In the genomic region with DNA sequence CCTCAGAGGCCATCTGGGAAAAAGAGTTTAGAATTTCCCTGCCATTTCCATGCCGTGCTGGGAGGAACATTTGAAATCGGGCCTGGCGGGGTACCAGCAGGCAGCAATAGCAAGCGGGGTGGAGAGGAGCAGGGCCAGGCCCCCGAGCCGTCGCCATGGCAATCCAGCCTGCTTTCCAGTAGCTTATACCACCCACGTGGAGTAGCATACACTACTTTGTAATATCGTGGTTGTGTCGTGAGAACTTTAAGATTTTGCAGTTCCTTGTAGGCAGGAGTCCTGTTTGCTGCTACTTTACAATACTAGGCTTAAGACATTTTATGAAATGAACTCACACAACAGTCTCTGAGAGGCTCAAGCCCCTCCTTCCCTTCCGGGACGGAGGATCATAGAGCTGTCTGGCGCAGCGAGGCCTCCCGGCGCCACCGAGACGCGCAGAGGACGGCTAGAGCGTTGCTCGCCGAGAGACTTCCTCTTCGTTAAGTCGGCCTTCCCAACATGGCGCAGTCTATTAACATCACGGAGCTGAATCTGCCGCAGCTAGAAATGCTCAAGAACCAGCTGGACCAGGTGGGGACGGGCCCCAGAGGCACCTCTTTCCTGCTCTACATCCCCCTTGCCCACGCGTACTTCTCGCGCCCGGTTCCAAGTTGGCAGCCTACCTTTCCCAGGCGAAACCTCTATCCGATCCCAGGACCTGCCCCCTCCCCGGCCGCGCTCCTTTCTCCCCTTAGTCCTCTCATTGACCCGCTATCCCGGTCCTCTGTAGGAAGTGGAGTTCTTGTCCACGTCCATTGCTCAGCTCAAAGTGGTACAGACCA, we compare ENCODE assay signal across 8 cellular contexts. TPM values are rescaled to one million over a fixed set of nuclear protein-coding genes. Genes with fewer than 3 reads are reported as not detected.
A peak's percentile ranks its signal among the peaks of the same experiment; 100 is the strongest.
DNase-seq lines count a peak whose midpoint lies in the region; ATAC-seq, FAIRE-seq and TF ChIP-seq lines count a peak whose summit lies in the region.

PFDN5 (plus strand) TSS at position 473 of the 821 bp plus-strand sequence; CDS start at position 499, 26 bp downstream.

- H4K20me1 ChIP-seq in SU-DHL-6 (ENCODE audit: low read depth, low read length) = no peaks in the 10 kb centered on the region

- FAIRE-seq in pancreas (lab: Jason Lieb, UNC) = no peak

- peaks cover 19% of the 10 kb centered on the region for H3F3A ChIP-seq in SU-DHL-6 (ENCODE audit: insufficient read depth)

- H3K36me3 Mint-ChIP-seq in activated naive CD8-positive, alpha-beta T cell treated with anti-CD3 and anti-CD28 coated beads, Interleukin-2, amount 10 ng/mL, durations not matched to agents 7 days and 5 days = peaks cover 24% of the 10 kb centered on the region

- H3K9ac ChIP-seq in SU-DHL-6 (ENCODE audit: low read length) = peak within 1 kb of the TSS; percentile 87

- peaks cover 23% of the 10 kb centered on the region for H3K79me2 ChIP-seq in SU-DHL-6 (ENCODE audit: insufficient read depth, low read length)

- intact Hi-C loops in Right ventricle myocardium superior (cut with DNase I) (no loop called here), pancreas (cut with DNase I) (no loop called here), tibial artery (cut with DNase I; ENCODE audit: low total_unique reads) (no loop called here)

- H3K27me3 Mint-ChIP-seq in activated naive CD8-positive, alpha-beta T cell treated with anti-CD3 and anti-CD28 coated beads, Interleukin-2, amount 10 ng/mL, durations not matched to agents 7 days and 5 days = no peaks in the 10 kb centered on the region

- H3K9me3 Mint-ChIP-seq in activated naive CD8-positive, alpha-beta T cell treated with anti-CD3 and anti-CD28 coated beads, Interleukin-2, amount 10 ng/mL, durations not matched to agents 7 days and 5 days = no peaks in the 10 kb centered on the region

- H3K27ac ChIP-seq in SU-DHL-6 (ENCODE audit: low read depth, low read length) = peak within 1 kb of the TSS; percentile 52
- peak within 1 kb of the TSS; percentile 40 to 86 (median 63) for H3K27ac ChIP-seq in pancreas
- H3K27ac ChIP-seq in tibial artery = peak within 1 kb of the TSS; percentile 82 to 88

- CTCF ChIA-PET in GM10248 (lab: Yijun Ruan, JAX) = interaction anchor here (0.9 to 25.5 kb wide), 10 partner anchors 10 to 135 kb away, joined by 3 to 383 read pairs (median 6); partner anchors contain the start of genes AAAS, ESPL1 and ITGB7

- H3K4me3 Mint-ChIP-seq in activated naive CD8-positive, alpha-beta T cell treated with anti-CD3 and anti-CD28 coated beads, Interleukin-2, amount 10 ng/mL, durations not matched to agents 7 days and 5 days = peak within 1 kb of the TSS; percentile 98

- 1 to 2% methylated on average over 42 of the region's 42 CpGs for WGBS in pancreas, 2 donors

- peak within 1 kb of the TSS; percentile 79 for H2AFZ ChIP-seq in SU-DHL-6 (ENCODE audit: low read depth, low read length, severe bottlenecking)

- DNase-seq in GM10248 (ENCODE audit: extremely low spot score) = peak; percentile 92
- peak; percentile 56 for DNase-seq in NCI-H1105 (lab: John Stamatoyannopoulos, UW)
- DNase-seq in activated naive CD8-positive, alpha-beta T cell treated with anti-CD3 and anti-CD28 coated beads, Interleukin-2, amount 10 ng/mL, durations not matched to agents 7 days and 5 days = peak; percentile 82
- DNase-seq in Right ventricle myocardium superior = peak; percentile 93
- DNase-seq in pancreas = peak; percentile 85 to 95 (median 88)
- peak; percentile 89 to 94 for DNase-seq in tibial artery

- H3K9me2 ChIP-seq in SU-DHL-6 (replicated peaks; ENCODE audit: insufficient read depth, low read length) = no peaks in the 10 kb centered on the region

- POLR2A ChIA-PET in GM10248 (lab: Yijun Ruan, JAX) = interaction anchor here (0.7 to 1.3 kb wide), 4 partner anchors 26 to 114 kb away, joined by 3 to 8 read pairs (median 4); partner anchors contain the start of gene AAAS
- POLR2A ChIA-PET in activated naive CD8-positive, alpha-beta T cell treated with anti-CD3 and anti-CD28 coated beads, Interleukin-2, amount 10 ng/mL, durations not matched to agents 7 days and 5 days (lab: Charles Lee) = interaction anchor here (0.8 to 2.5 kb wide), 18 partner anchors 14 to 289 kb away, joined by 3 to 23 read pairs (median 4); partner anchors contain the start of genes AAAS, CSAD, EIF4B and ESPL1

- TF ChIP-seq CTCF in GM10248 (IDR thresholded peaks at IDR 0.05; ENCODE audit: control extremely low read depth, extremely low read depth, low read depth, missing control alignments) = no peak
- TF ChIP-seq CTCF in SU-DHL-6 (IDR thresholded peaks at IDR 0.05; ENCODE audit: insufficient read depth, low read length, poor library complexity, severe bottlenecking) = no peak
- TF ChIP-seq CTCF in pancreas (IDR thresholded peaks at IDR 0.05) = peak in 1 of 4 donors; percentile 13
- TF ChIP-seq CTCF in tibial artery (IDR thresholded peaks at IDR 0.05) = peak in 1 of 2 experiments; percentile 29

- H3K9me3 ChIP-seq in SU-DHL-6 (ENCODE audit: insufficient read depth, low read length) = no peaks in the 10 kb centered on the region
- no peaks in the 10 kb centered on the region for H3K9me3 ChIP-seq in pancreas
- H3K9me3 ChIP-seq in tibial artery = no peaks in the 10 kb centered on the region

- H3K4me2 ChIP-seq in SU-DHL-6 (ENCODE audit: low read depth, low read length, poor library complexity, severe bottlenecking) = peak within 1 kb of the TSS; percentile 85

- H3K27me3 ChIP-seq in SU-DHL-6 (ENCODE audit: low read length) (no peaks in the 10 kb centered on the region), pancreas (no peaks in the 10 kb centered on the region), tibial artery (no peaks in the 10 kb centered on the region)

- H3K4me3 ChIP-seq in SU-DHL-6 (ENCODE audit: insufficient read depth, low read length, poor library complexity, severe bottlenecking) = peak within 1 kb of the TSS; percentile 89
- peak within 1 kb of the TSS; percentile 46 to 79 (median 66) for H3K4me3 ChIP-seq in pancreas
- H3K4me3 ChIP-seq in tibial artery = peak within 1 kb of the TSS; percentile 64 to 65

- H3K36me3 ChIP-seq in SU-DHL-6 (ENCODE audit: low read length) (0 out of 2 replicates have a peak, but pooled peaks cover 3% of the 10 kb centered on the region), pancreas (peaks cover 0 to 6% (median 0%) of the 10 kb centered on the region in 3 donors), tibial artery (peaks cover 7 to 10% (median 9%) of the 10 kb centered on the region in 3 donors)

- H3K4me1 Mint-ChIP-seq in activated naive CD8-positive, alpha-beta T cell treated with anti-CD3 and anti-CD28 coated beads, Interleukin-2, amount 10 ng/mL, durations not matched to agents 7 days and 5 days = peaks cover 36% of the 10 kb centered on the region

- H3K27ac Mint-ChIP-seq in activated naive CD8-positive, alpha-beta T cell treated with anti-CD3 and anti-CD28 coated beads, Interleukin-2, amount 10 ng/mL, durations not matched to agents 7 days and 5 days = peak within 1 kb of the TSS; percentile 92

- ATAC-seq in HG02623 (IDR thresholded peaks at IDR 0.05; ENCODE audit: unreplicated experiment) = peak; percentile 81
- peak; percentile 89 for ATAC-seq in activated naive CD8-positive, alpha-beta T cell treated with anti-CD3 and anti-CD28 coated beads, Interleukin-2, amount 10 ng/mL, durations not matched to agents 7 days and 5 days (ENCODE audit: low read depth)
- peak; percentile 92 for ATAC-seq in Right ventricle myocardium superior (ENCODE audit: poor library complexity)
- ATAC-seq in pancreas = peak; percentile 90 to 93 (median 92)

- peaks cover 6 to 21% (median 11%) of the 10 kb centered on the region in 3 donors for H3K4me1 ChIP-seq in pancreas
- H3K4me1 ChIP-seq in tibial artery = peaks cover 0 to 46% (median 34%) of the 10 kb centered on the region in 4 donors

RNA-seq across cellular contexts. Expression of gene PFDN5, which starts in this region (rescaled TPM):
- total RNA-seq in activated naive CD8-positive, alpha-beta T cell treated with anti-CD3 and anti-CD28 coated beads, Interleukin-2, amount 10 ng/mL, durations not matched to agents 7 days and 5 days = 100 to 1,000 TPM; 388 to 425 TPM
- 359 TPM for total RNA-seq in Right ventricle myocardium superior
- 100 to 1,000 TPM; 203 to 247 (median 231) TPM for total RNA-seq in pancreas
- polyA plus RNA-seq in pancreas = 100 to 1,000 TPM; 874 to 875 TPM

Comparison
In these comparisons a context has a peak if more than half of its experiments do, and no peak if none do; other contexts are left out.
1. Peak in every context shown above with its lines: DNase-seq, ATAC-seq, H3K4me3 ChIP-seq and H3K27ac ChIP-seq.